Comparison of ENCODE assay signal across 19 cellular contexts in the genomic region with DNA sequence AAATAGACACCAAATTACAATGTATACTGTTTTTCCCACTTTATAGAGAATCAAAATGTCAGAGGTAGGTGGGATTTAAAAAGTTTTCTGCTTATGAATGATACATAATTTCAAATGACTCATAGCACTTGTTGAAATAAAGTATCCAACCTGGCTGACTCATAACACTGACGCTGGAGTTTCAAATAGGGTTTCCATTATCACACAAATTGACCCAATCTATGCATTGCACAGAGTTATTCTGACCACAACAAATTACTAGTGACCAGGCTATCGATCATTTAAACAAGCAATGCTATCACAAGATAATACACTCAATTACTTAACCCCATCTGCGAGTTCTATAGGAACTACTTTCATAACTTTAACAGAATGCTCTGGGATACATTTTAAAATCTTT. TPM values are rescaled to one million over a fixed set of nuclear protein-coding genes. Genes with fewer than 3 reads are reported as not detected.
A peak's percentile ranks its signal among the peaks of the same experiment; 100 is the strongest.
DNase-seq lines count a peak whose midpoint lies in the region; ATAC-seq and TF ChIP-seq lines count a peak whose summit lies in the region.
"Had no signal": no experiment of that assay in that cellular context is flagged by ENCODE, and none has a peak within 500 bp of the region (broad histone marks: within the 10 kb centered on the region; RNA-seq: fewer than 3 reads in every experiment).

No MANE protein-coding gene starts in this region.

- no peaks in the 10 kb centered on the region for H3K36me3 Mint-ChIP-seq in activated CD8-positive, alpha-beta T cell treated with anti-CD3 and anti-CD28 coated beads for 36 hours (ENCODE audit: low read depth)
- no peaks in the 10 kb centered on the region for H3K36me3 Mint-ChIP-seq in activated CD8-positive, alpha-beta T cell treated with anti-CD3 and anti-CD28 coated beads, Interleukin-2, amount 10 ng/mL, durations not matched to agents 7 days and 5 days (ENCODE audit: low read depth)
- no peaks in the 10 kb centered on the region for H3K36me3 Mint-ChIP-seq in activated T-helper 17 cell treated with anti-CD3 and anti-CD28 coated beads, Interleukin-2, amount 50 U/mL, for 72 hours (ENCODE audit: low read depth)
- H3K36me3 Mint-ChIP-seq: CD8-positive, alpha-beta memory T cell had no signal

- intact Hi-C loops in activated CD8-positive, alpha-beta T cell treated with anti-CD3 and anti-CD28 coated beads for 36 hours (cut with micrococcal nuclease) = no loop called here

- H3K27ac Mint-ChIP-seq in activated CD8-positive, alpha-beta T cell treated with anti-CD3 and anti-CD28 coated beads for 36 hours = no peak overlapping the region
- no peak overlapping the region for H3K27ac Mint-ChIP-seq in activated CD8-positive, alpha-beta T cell treated with anti-CD3 and anti-CD28 coated beads, Interleukin-2, amount 10 ng/mL, durations not matched to agents 7 days and 5 days
- no peak overlapping the region for H3K27ac Mint-ChIP-seq in activated T-helper 17 cell treated with anti-CD3 and anti-CD28 coated beads, Interleukin-2, amount 50 U/mL, for 72 hours
- H3K27ac Mint-ChIP-seq: CD8-positive, alpha-beta memory T cell; stimulated activated naive CD8-positive, alpha-beta T cell treated with anti-CD3 and anti-CD28 coated beads, Interleukin-15, Interleukin-2, amounts not matched to agents 100 ng/mL and 50 ng/mL, for 24 hours had no signal

- DNase-seq in activated CD8-positive, alpha-beta T cell treated with anti-CD3 and anti-CD28 coated beads for 36 hours = peak; percentile 57
- no peak for DNase-seq in activated CD8-positive, alpha-beta T cell treated with anti-CD3 and anti-CD28 coated beads, Interleukin-2, amount 10 ng/mL, durations not matched to agents 7 days and 5 days
- peak; percentile 53 for DNase-seq in iris pigment epithelial cell (ENCODE audit: low read depth)
- DNase-seq: activated naive CD4-positive, alpha-beta T cell; CD8-positive, alpha-beta memory T cell; effector CD8-positive, alpha-beta T cell; Kasumi-1; left ventricle myocardium inferior; NCI-H1436 treated with DMSO at 0.1 percent for 48 hours; NCI-H446; pancreas had no signal

- peaks cover 12% of the 10 kb centered on the region for H3K27me3 Mint-ChIP-seq in activated CD8-positive, alpha-beta T cell treated with anti-CD3 and anti-CD28 coated beads for 36 hours
- H3K27me3 Mint-ChIP-seq in activated CD8-positive, alpha-beta T cell treated with anti-CD3 and anti-CD28 coated beads, Interleukin-2, amount 10 ng/mL, durations not matched to agents 7 days and 5 days (ENCODE audit: low read depth) = peaks cover 26% of the 10 kb centered on the region
- H3K27me3 Mint-ChIP-seq in activated T-helper 17 cell treated with anti-CD3 and anti-CD28 coated beads, Interleukin-2, amount 50 U/mL, for 72 hours = peaks cover 9% of the 10 kb centered on the region

- CTCF ChIA-PET in activated CD8-positive, alpha-beta T cell treated with anti-CD3 and anti-CD28 coated beads for 36 hours (lab: Charles Lee) = interaction anchor here (1.4 to 3.0 kb wide), 4 partner anchors 8 to 328 kb away, joined by 4 to 17 read pairs (median 6); no protein-coding TSS in a partner anchor
- CTCF ChIA-PET in activated CD8-positive, alpha-beta T cell treated with anti-CD3 and anti-CD28 coated beads, Interleukin-2, amount 10 ng/mL, durations not matched to agents 7 days and 5 days (lab: Charles Lee) = interaction anchor here (1.3 to 1.6 kb wide), 2 partner anchors 15 to 149 kb away, joined by 3 read pairs; no protein-coding TSS in a partner anchor

- H3K4me3 Mint-ChIP-seq in activated CD8-positive, alpha-beta T cell treated with anti-CD3 and anti-CD28 coated beads for 36 hours = no peak overlapping the region
- H3K4me3 Mint-ChIP-seq in activated CD8-positive, alpha-beta T cell treated with anti-CD3 and anti-CD28 coated beads, Interleukin-2, amount 10 ng/mL, durations not matched to agents 7 days and 5 days = no peak overlapping the region
- H3K4me3 Mint-ChIP-seq in activated T-helper 17 cell treated with anti-CD3 and anti-CD28 coated beads, Interleukin-2, amount 50 U/mL, for 72 hours = peak overlapping the region; percentile 66
- H3K4me3 Mint-ChIP-seq: CD8-positive, alpha-beta memory T cell; stimulated activated naive CD8-positive, alpha-beta T cell treated with anti-CD3 and anti-CD28 coated beads, Interleukin-15, Interleukin-2, amounts not matched to agents 100 ng/mL and 50 ng/mL, for 24 hours had no signal

- ATAC-seq in activated CD8-positive, alpha-beta T cell treated with anti-CD3 and anti-CD28 coated beads for 36 hours = peak; percentile 65
- no peak for ATAC-seq in activated CD8-positive, alpha-beta T cell treated with anti-CD3 and anti-CD28 coated beads, Interleukin-2, amount 10 ng/mL, durations not matched to agents 7 days and 5 days
- ATAC-seq in HG02884 (IDR thresholded peaks at IDR 0.05; ENCODE audit: unreplicated experiment) (peak; percentile 53), HG02852 (IDR thresholded peaks at IDR 0.05; ENCODE audit: unreplicated experiment) (no peak), HG03045 (IDR thresholded peaks at IDR 0.05; ENCODE audit: unreplicated experiment) (no peak), HG03520 (IDR thresholded peaks at IDR 0.05; ENCODE audit: unreplicated experiment) (no peak)
- ATAC-seq in activated T-helper 17 cell treated with anti-CD3 and anti-CD28 coated beads, Interleukin-2, amount 50 U/mL, for 72 hours (replicated peaks) = peak; percentile 89
- ATAC-seq: pancreas had no signal

- H3K9me3 Mint-ChIP-seq in activated CD8-positive, alpha-beta T cell treated with anti-CD3 and anti-CD28 coated beads for 36 hours = no peaks in the 10 kb centered on the region
- H3K9me3 Mint-ChIP-seq in activated CD8-positive, alpha-beta T cell treated with anti-CD3 and anti-CD28 coated beads, Interleukin-2, amount 10 ng/mL, durations not matched to agents 7 days and 5 days (ENCODE audit: insufficient read depth) = no peaks in the 10 kb centered on the region
- H3K9me3 Mint-ChIP-seq in activated T-helper 17 cell treated with anti-CD3 and anti-CD28 coated beads, Interleukin-2, amount 50 U/mL, for 72 hours = no peaks in the 10 kb centered on the region
- H3K9me3 Mint-ChIP-seq: CD8-positive, alpha-beta memory T cell; stimulated activated naive CD8-positive, alpha-beta T cell treated with anti-CD3 and anti-CD28 coated beads, Interleukin-15, Interleukin-2, amounts not matched to agents 100 ng/mL and 50 ng/mL, for 24 hours had no signal

- POLR2A ChIA-PET in activated CD8-positive, alpha-beta T cell treated with anti-CD3 and anti-CD28 coated beads for 36 hours (lab: Charles Lee) = interaction anchor here (0.6 kb wide), 1 partner anchor 13 kb away, joined by 3 read pairs; no protein-coding TSS in a partner anchor
- POLR2A ChIA-PET in activated CD8-positive, alpha-beta T cell treated with anti-CD3 and anti-CD28 coated beads, Interleukin-2, amount 10 ng/mL, durations not matched to agents 7 days and 5 days (lab: Charles Lee) = no interaction called here

- H3K4me1 Mint-ChIP-seq in activated CD8-positive, alpha-beta T cell treated with anti-CD3 and anti-CD28 coated beads for 36 hours (ENCODE audit: low read depth) = peaks cover 61% of the 10 kb centered on the region
- peaks cover 34% of the 10 kb centered on the region for H3K4me1 Mint-ChIP-seq in activated CD8-positive, alpha-beta T cell treated with anti-CD3 and anti-CD28 coated beads, Interleukin-2, amount 10 ng/mL, durations not matched to agents 7 days and 5 days (ENCODE audit: low read depth)
- H3K4me1 Mint-ChIP-seq in activated T-helper 17 cell treated with anti-CD3 and anti-CD28 coated beads, Interleukin-2, amount 50 U/mL, for 72 hours = peaks cover 20% of the 10 kb centered on the region

- TF ChIP-seq CTCF in activated CD8-positive, alpha-beta T cell treated with anti-CD3 and anti-CD28 coated beads for 36 hours (IDR thresholded peaks at IDR 0.05) = no peak

RNA-seq across cellular contexts. Expression of a gene that starts 31.9 kb away (rescaled TPM):
- 100 to 1,000 TPM; 140 to 145 TPM for total RNA-seq in activated CD8-positive, alpha-beta T cell treated with anti-CD3 and anti-CD28 coated beads for 36 hours
- 10 to 100 TPM; 80.1 to 81.6 TPM for total RNA-seq in activated CD8-positive, alpha-beta T cell treated with anti-CD3 and anti-CD28 coated beads, Interleukin-2, amount 10 ng/mL, durations not matched to agents 7 days and 5 days
- 100 to 1,000 TPM in 1 of 2 donors, 10 to 100 TPM in 1; 77.1 to 107 TPM for total RNA-seq in activated T-helper 17 cell treated with anti-CD3 and anti-CD28 coated beads, Interleukin-2, amount 50 U/mL, for 72 hours

RNA-seq across cellular contexts. Expression of a gene that starts 42.3 kb away (rescaled TPM):
- total RNA-seq in activated CD8-positive, alpha-beta T cell treated with anti-CD3 and anti-CD28 coated beads for 36 hours = 10 to 100 TPM; 67.4 to 68.8 TPM
- total RNA-seq in activated CD8-positive, alpha-beta T cell treated with anti-CD3 and anti-CD28 coated beads, Interleukin-2, amount 10 ng/mL, durations not matched to agents 7 days and 5 days = 10 to 100 TPM; 97.8 to 98.8 TPM
- total RNA-seq in activated T-helper 17 cell treated with anti-CD3 and anti-CD28 coated beads, Interleukin-2, amount 50 U/mL, for 72 hours = 10 to 100 TPM; 45.5 to 78.0 TPM

RNA-seq across cellular contexts. Expression of a gene that starts 55.2 kb away (rescaled TPM):
- not detected for total RNA-seq in activated CD8-positive, alpha-beta T cell treated with anti-CD3 and anti-CD28 coated beads for 36 hours
- total RNA-seq in activated CD8-positive, alpha-beta T cell treated with anti-CD3 and anti-CD28 coated beads, Interleukin-2, amount 10 ng/mL, durations not matched to agents 7 days and 5 days = not detected
- under 1 TPM; 0.08 to 0.13 TPM for total RNA-seq in activated T-helper 17 cell treated with anti-CD3 and anti-CD28 coated beads, Interleukin-2, amount 50 U/mL, for 72 hours
- total RNA-seq: CD8-positive, alpha-beta memory T cell; myocyte; ureter had no signal

Comparison
In these comparisons a context has a peak if more than half of its experiments do, and no peak if none do; other contexts are left out.
1. ATAC-seq: peak in activated CD8-positive, alpha-beta T cell treated with anti-CD3 and anti-CD28 coated beads for 36 hours (single experiment), HG02884 (single experiment) and activated T-helper 17 cell treated with anti-CD3 and anti-CD28 coated beads, Interleukin-2, amount 50 U/mL, for 72 hours (single experiment); none in activated CD8-positive, alpha-beta T cell treated with anti-CD3 and anti-CD28 coated beads, Interleukin-2, amount 10 ng/mL, durations not matched to agents 7 days and 5 days (single experiment), HG02852 (single experiment), HG03045 (single experiment) and HG03520 (single experiment).